ENCODE assay signal across 29 cellular contexts in genomic region chr7:159075563-159076238, GRCh38.
A peak's percentile ranks its signal among the peaks of the same experiment; 100 is the strongest.
DNase-seq lines count a peak whose midpoint lies in the region; ATAC-seq and TF ChIP-seq lines count a peak whose summit lies in the region.
"Had no signal": no experiment of that assay in that cellular context is flagged by ENCODE, and none has a peak within 500 bp of the region (broad histone marks: within the 10 kb centered on the region; RNA-seq: fewer than 3 reads in every experiment).

No MANE protein-coding gene starts in this region.

- WGBS in aorta, 2 donors = 95 to 96% methylated on average over 17 of the region's 17 CpGs
- 83% methylated on average over 17 of the region's 17 CpGs for WGBS in prostate gland

- H3K36me3 ChIP-seq in aorta (ENCODE audit: control insufficient read depth in 1 of 2, insufficient read depth in 2 of 2, low read length in 1 of 2) (no peaks in the 10 kb centered on the region), prostate gland (no peaks in the 10 kb centered on the region)
- H3K36me3 ChIP-seq: esophagus squamous epithelium, left lung, suprapubic skin had no signal

- H3K27ac Mint-ChIP-seq in osteocyte (ENCODE audit: unreplicated experiment) = no peak overlapping the region
- H3K27ac Mint-ChIP-seq: activated CD4-positive, alpha-beta T cell treated with anti-CD3 and anti-CD28 coated beads for 36 hours; activated naive CD8-positive, alpha-beta T cell treated with anti-CD3 and anti-CD28 coated beads, Interleukin-2, amount 50 U/mL, for 24 hours; CD4-positive, alpha-beta T cell; dendritic cell treated with granulocyte-macrophage colony-stimulating factor and Interleukin-4, amounts not matched to agents 40 ng/mL and 50 ng/mL, for 4 days; immature natural killer cell; naive thymus-derived CD8-positive, alpha-beta T cell had no signal

- TF ChIP-seq POLR2A in prostate gland (IDR thresholded peaks at IDR 0.05) = no peak

- peaks cover 1% of the 10 kb centered on the region for H3K4me1 Mint-ChIP-seq in osteocyte (ENCODE audit: unreplicated experiment)

- H3K4me3 ChIP-seq in aorta (ENCODE audit: low read length in 2 of 2) (no peak overlapping the region), prostate gland (no peak overlapping the region)
- H3K4me3 ChIP-seq: esophagus squamous epithelium, left lung, SJCRH30, suprapubic skin had no signal

- H3K27me3 ChIP-seq in aorta (ENCODE audit: control insufficient read depth in 1 of 2, insufficient read depth in 2 of 2, low read length in 1 of 2) = no peaks in the 10 kb centered on the region
- H3K27me3 ChIP-seq in prostate gland (replicated peaks; ENCODE audit: insufficient read depth) = no peaks in the 10 kb centered on the region
- H3K27me3 ChIP-seq: esophagus squamous epithelium, left lung, SJCRH30, suprapubic skin had no signal

- H3K27me3 Mint-ChIP-seq in osteocyte (ENCODE audit: unreplicated experiment) = no peaks in the 10 kb centered on the region
- H3K27me3 Mint-ChIP-seq: CD4-positive, alpha-beta T cell had no signal

- no peaks in the 10 kb centered on the region for H3K9me3 Mint-ChIP-seq in osteocyte (ENCODE audit: unreplicated experiment)
- H3K9me3 Mint-ChIP-seq: activated naive CD8-positive, alpha-beta T cell treated with anti-CD3 and anti-CD28 coated beads, Interleukin-2, amount 50 U/mL, for 24 hours; activated T-cell treated with anti-CD3 and anti-CD28 coated beads, Interleukin-2, amount 50 U/mL, for 4 hours; CD4-positive, alpha-beta T cell; dendritic cell treated with granulocyte-macrophage colony-stimulating factor and Interleukin-4, amounts not matched to agents 40 ng/mL and 50 ng/mL, for 4 days; immature natural killer cell; naive thymus-derived CD8-positive, alpha-beta T cell had no signal

- DNase-seq in Right ventricle myocardium inferior (ENCODE audit: missing footprints) (no peak), cardiac septum (ENCODE audit: low spot score) (no peak), left ventricle myocardium superior (peak; percentile 49), osteocyte (ENCODE audit: extremely low spot score, unreplicated experiment) (peak; percentile 73), aorta (no peak), NCI-H446 (lab: John Stamatoyannopoulos, UW) (no peak), prostate gland (ENCODE audit: low spot score) (no peak), OCI-M2 (lab: John Stamatoyannopoulos, UW; ENCODE audit: unreplicated experiment) (no peak)
- DNase-seq: activated CD4-positive, alpha-beta T cell treated with anti-CD3 and anti-CD28 coated beads for 36 hours; activated naive CD4-positive, alpha-beta T cell; activated naive CD8-positive, alpha-beta T cell treated with anti-CD3 and anti-CD28 coated beads, Interleukin-2, amount 50 U/mL, for 24 hours; activated T-cell treated with anti-CD3 and anti-CD28 coated beads, Interleukin-2, amount 50 U/mL, for 4 hours; AML-193; CD4-positive, alpha-beta T cell; central memory CD4-positive, alpha-beta T cell; esophagus squamous epithelium; immature natural killer cell; naive thymus-derived CD8-positive, alpha-beta T cell; NCI-H1694; NCI-H774; nucleus accumbens; SJCRH30; small intestine; stimulated activated naive CD4-positive, alpha-beta T cell; SW 1271 had no signal

- H3K36me3 Mint-ChIP-seq in osteocyte (ENCODE audit: unreplicated experiment) = no peaks in the 10 kb centered on the region
- H3K36me3 Mint-ChIP-seq: immature natural killer cell; naive thymus-derived CD8-positive, alpha-beta T cell had no signal

- H3K4me3 Mint-ChIP-seq in osteocyte (ENCODE audit: unreplicated experiment) = no peak overlapping the region
- H3K4me3 Mint-ChIP-seq: activated CD4-positive, alpha-beta T cell treated with anti-CD3 and anti-CD28 coated beads for 36 hours; activated naive CD8-positive, alpha-beta T cell treated with anti-CD3 and anti-CD28 coated beads, Interleukin-2, amount 50 U/mL, for 24 hours; activated T-cell treated with anti-CD3 and anti-CD28 coated beads, Interleukin-2, amount 50 U/mL, for 4 hours; CD4-positive, alpha-beta T cell; dendritic cell treated with granulocyte-macrophage colony-stimulating factor and Interleukin-4, amounts not matched to agents 40 ng/mL and 50 ng/mL, for 4 days; immature natural killer cell; naive thymus-derived CD8-positive, alpha-beta T cell had no signal

- H3K9me3 ChIP-seq in aorta (ENCODE audit: control insufficient read depth, low read length) = no peaks in the 10 kb centered on the region
- no peaks in the 10 kb centered on the region for H3K9me3 ChIP-seq in prostate gland
- H3K9me3 ChIP-seq: esophagus squamous epithelium, left lung, SJCRH30, suprapubic skin had no signal

- peak; percentile 97 for ATAC-seq in Right ventricle myocardium inferior
- peak; percentile 97 for ATAC-seq in left ventricle myocardium superior
- ATAC-seq in aorta (ENCODE audit: low FRiP score) = peak; percentile 44
- ATAC-seq: activated CD4-positive, alpha-beta T cell treated with anti-CD3 and anti-CD28 coated beads for 36 hours; activated naive CD8-positive, alpha-beta T cell treated with anti-CD3 and anti-CD28 coated beads, Interleukin-2, amount 50 U/mL, for 24 hours; activated T-cell treated with anti-CD3 and anti-CD28 coated beads, Interleukin-2, amount 50 U/mL, for 4 hours; left lung; naive thymus-derived CD8-positive, alpha-beta T cell had no signal

- intact Hi-C loops in Right ventricle myocardium inferior (cut with DNase I) = no loop called here
- intact Hi-C loops in cardiac septum (cut with DNase I) = no loop called here
- intact Hi-C loops in left ventricle myocardium superior (cut with micrococcal nuclease) = no loop called here
- intact Hi-C loops in aorta (cut with DNase I) = no loop called here
- intact Hi-C loops in prostate gland (cut with DNase I) = no loop called here

- H3K4me1 ChIP-seq in aorta (ENCODE audit: control insufficient read depth in 1 of 2, insufficient read depth in 2 of 2, low read length in 2 of 2) = no peaks in the 10 kb centered on the region
- H3K4me1 ChIP-seq in prostate gland (replicated peaks) = no peaks in the 10 kb centered on the region
- H3K4me1 ChIP-seq: esophagus squamous epithelium, left lung, suprapubic skin had no signal

- no peak for TF ChIP-seq CTCF in osteocyte (IDR thresholded peaks at IDR 0.05)
- TF ChIP-seq CTCF in prostate gland (IDR thresholded peaks at IDR 0.05) = no peak

- H3K27ac ChIP-seq in aorta (ENCODE audit: low read depth in 1 of 2, low read length in 2 of 2) (no peak overlapping the region), prostate gland (no peak overlapping the region)
- H3K27ac ChIP-seq: left lung, SJCRH30, suprapubic skin, VCaP had no signal

Comparison
In these comparisons a context has a peak if more than half of its experiments do, and no peak if none do; other contexts are left out.
1. DNase-seq: peak in left ventricle myocardium superior (single experiment) and osteocyte (single experiment); none in Right ventricle myocardium inferior (single experiment), cardiac septum (single experiment), aorta (0 of 2), NCI-H446 (0 of 2), prostate gland (single experiment) and OCI-M2 (single experiment).
2. ATAC-seq: peak in every context shown above with its lines; median percentile 97 in Right ventricle myocardium inferior; 97 in left ventricle myocardium superior; 44 in aorta.